In genomic region chr1:32816676-32817158, GRCh38 we compare ENCODE assay signal across 8 cellular contexts. TPM values are rescaled to one million over a fixed set of nuclear protein-coding genes. Genes with fewer than 3 reads are reported as not detected.
DNase-seq lines count a peak whose midpoint lies in the region; ATAC-seq and TF ChIP-seq lines count a peak whose summit lies in the region.

No MANE protein-coding gene starts in this region.

- H3K4me3 ChIP-seq in MM.1S (ENCODE audit: low read length): peak overlapping the region; percentile 95
- peak overlapping the region; percentile 99 for H3K4me3 ChIP-seq in astrocyte of the cerebellum (ENCODE audit: low read depth, low read length)
- H3K4me3 ChIP-seq in gastrocnemius medialis: peak overlapping the region; percentile 87 to 98 (median 92)

- no peak for TF ChIP-seq POLR2A in gastrocnemius medialis (IDR thresholded peaks at IDR 0.05)

- no peaks in the 10 kb centered on the region for H3K9me3 ChIP-seq in MM.1S (replicated peaks; ENCODE audit: insufficient read depth, low read length)
- no peaks in the 10 kb centered on the region for H3K9me3 ChIP-seq in gastrocnemius medialis

- no peaks in the 10 kb centered on the region for H3K27me3 ChIP-seq in MM.1S (replicated peaks; ENCODE audit: insufficient read depth, low read length)
- H3K27me3 ChIP-seq in gastrocnemius medialis: no peaks in the 10 kb centered on the region

- H3K36me3 ChIP-seq in MM.1S (replicated peaks; ENCODE audit: insufficient read depth, low read length) (0 out of 2 replicates have a peak, but pooled peaks cover 5% of the 10 kb centered on the region), gastrocnemius medialis (no peaks in the 10 kb centered on the region)

- peaks cover 94% of the 10 kb centered on the region for H3K79me2 ChIP-seq in MM.1S (ENCODE audit: low read length)

- H3K4me1 ChIP-seq in MM.1S (ENCODE audit: low read length): peaks cover 30% of the 10 kb centered on the region
- H3K4me1 ChIP-seq in gastrocnemius medialis: peaks cover 45 to 47% of the 10 kb centered on the region in 2 donors

- in situ Hi-C loops in astrocyte of the cerebellum (cut with HindIII; ENCODE audit: low sequenced_read_pairs): no loop called here
- in situ Hi-C loops in gastrocnemius medialis (cut with MboI; ENCODE audit: low sequenced_read_pairs in 4 of 4): no loop called here

- intact Hi-C loops in gastrocnemius medialis (cut with DNase I; ENCODE audit: low total_unique reads): loop anchor here (1.0 to 5.0 kb wide), 4 partner anchors 114 to 656 kb away; partner anchors contain the start of genes RBBP4, SYNC and ZSCAN20

- H3K9ac ChIP-seq in MM.1S (ENCODE audit: low read length): peak overlapping the region; percentile 95

- ATAC-seq in GM21447 (IDR thresholded peaks at IDR 0.05; ENCODE audit: unreplicated experiment) (peak; percentile 13), gastrocnemius medialis (peak; percentile 26 to 29)

- H3F3A ChIP-seq in MM.1S (ENCODE audit: insufficient read depth, low read length): peaks cover 20% of the 10 kb centered on the region

- peaks cover 17% of the 10 kb centered on the region for H4K20me1 ChIP-seq in MM.1S (ENCODE audit: insufficient read depth, low read length)

- H3K27ac ChIP-seq in MM.1S (ENCODE audit: low read length) (peak overlapping the region; percentile 70; the same call in 1 of the 2 replicates), gastrocnemius medialis (peak overlapping the region; percentile 95 to 99 (median 96))

- no peak for TF ChIP-seq CTCF in MM.1S (IDR thresholded peaks at IDR 0.05; ENCODE audit: low read length)
- TF ChIP-seq CTCF in astrocyte of the cerebellum (IDR thresholded peaks at IDR 0.05; ENCODE audit: low read depth, low read length, missing control alignments): no peak
- TF ChIP-seq CTCF in gastrocnemius medialis (IDR thresholded peaks at IDR 0.05 in 4 of 5, conservative IDR thresholded peaks at IDR 0.05 in 1 of 5): no peak

- peak; percentile 65 for DNase-seq in DMS 273 (lab: John Stamatoyannopoulos, UW; ENCODE audit: unreplicated experiment)
- DNase-seq in MM.1S: no peak
- no peak for DNase-seq in astrocyte of the cerebellum (ENCODE audit: low read depth)
- peak; percentile 18 to 31 for DNase-seq in hippocampal formation (lab: John Stamatoyannopoulos, UW)
- DNase-seq in gastrocnemius medialis: peak in 1 of 2 donors; percentile 6
- DNase-seq in NAMALWA (ENCODE audit: low spot score): no peak
- no peak for DNase-seq in stimulated activated naive CD4-positive, alpha-beta T cell (lab: John Stamatoyannopoulos, UW)

- H3K9me2 ChIP-seq in MM.1S (replicated peaks; ENCODE audit: insufficient read depth, low read length): no peaks in the 10 kb centered on the region

- H2AFZ ChIP-seq in MM.1S (ENCODE audit: low read length): peak overlapping the region; percentile 39

- H3K4me2 ChIP-seq in MM.1S (ENCODE audit: low read depth, low read length): peak overlapping the region; percentile 48

RNA-seq across cellular contexts. Expression of gene YARS1, which starts 0.4 kb away (rescaled TPM):
- 10 to 100 TPM; 37.8 to 59.4 (median 55.9) TPM for total RNA-seq in gastrocnemius medialis

RNA-seq across cellular contexts. Expression of gene S100PBP, which starts 0.7 kb away (rescaled TPM):
- 10 to 100 TPM in 2 of 4 donors, 1 to 10 TPM in 2; 4.9 to 11.5 (median 9.9) TPM for total RNA-seq in gastrocnemius medialis

RNA-seq across cellular contexts. Expression of gene FNDC5, which starts 54.0 kb away (rescaled TPM):
- 100 to 1,000 TPM in 3 of 4 donors, 10 to 100 TPM in 1; 39.6 to 274 (median 114) TPM for total RNA-seq in gastrocnemius medialis

Comparison
In these comparisons a context has a peak if more than half of its experiments do, and no peak if none do; other contexts are left out.
1. DNase-seq: peak in DMS 273 (single experiment) and hippocampal formation (2 of 2); none in MM.1S (single experiment), astrocyte of the cerebellum (single experiment), NAMALWA (single experiment) and stimulated activated naive CD4-positive, alpha-beta T cell (0 of 6).
2. Peak in every context shown above with its lines, with median percentiles within 50 percentile points of each other: H3K4me3 ChIP-seq.